ENCODE assay signal across 1 cellular context in genomic region chr22:19565921-19566598, GRCh38.
TF ChIP-seq lines count a peak whose summit lies in the region.

No MANE protein-coding gene starts in this region.

TF ChIP-seq in GM23338, 12 proteins besides CTCF, POLR2A, EP300 and RAD21:
- no peak for TF ChIP-seq REST (IDR thresholded peaks at IDR 0.05; ENCODE audit: unreplicated experiment)
- no peak for TF ChIP-seq POLR2AphosphoS5 (IDR thresholded peaks at IDR 0.05; ENCODE audit: low read depth)
- no peak for TF ChIP-seq ZNF331 (CRISPR knock-in tag; IDR thresholded peaks at IDR 0.05; ENCODE audit: low read depth)
- TF ChIP-seq ZNF462 (CRISPR knock-in tag; IDR thresholded peaks at IDR 0.05), result no peak
- TF ChIP-seq STAT1 (IDR thresholded peaks at IDR 0.05; ENCODE audit: unreplicated experiment), result no peak
- no peak for TF ChIP-seq CREB1 (CRISPR knock-in tag; IDR thresholded peaks at IDR 0.05; ENCODE audit: low read depth)
- no peak for TF ChIP-seq NANOG (IDR thresholded peaks at IDR 0.05; ENCODE audit: borderline replicate concordance)
- no peak for TF ChIP-seq JUNB (IDR thresholded peaks at IDR 0.05; ENCODE audit: unreplicated experiment)
- TF ChIP-seq EZH2 (IDR thresholded peaks at IDR 0.05; ENCODE audit: low read depth, unreplicated experiment), result no peak
